In the genomic region with DNA sequence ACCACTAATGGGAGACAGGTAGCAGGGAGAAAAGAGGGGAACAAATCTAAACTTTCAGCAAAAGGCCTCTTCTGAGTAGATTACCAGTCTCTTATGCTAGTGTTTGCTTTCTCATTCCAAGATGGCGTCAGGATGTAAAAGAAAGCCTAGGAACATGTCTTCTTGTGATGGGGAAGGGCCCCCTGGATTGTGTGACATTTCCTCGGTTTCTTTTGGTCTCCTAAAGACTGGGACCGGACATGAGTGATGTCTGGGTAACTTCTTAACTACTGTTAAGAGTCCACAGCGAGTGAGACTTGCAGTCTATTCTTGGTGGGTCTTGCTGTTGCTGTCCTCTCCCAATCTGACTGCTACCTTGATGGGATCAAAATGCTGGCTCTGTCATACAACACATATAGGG, we compare ENCODE assay signal across 9 cellular contexts.
"Had no signal": no experiment of that assay in that cellular context is flagged by ENCODE, and none has a peak within 500 bp of the region (broad histone marks: within the 10 kb centered on the region; RNA-seq: fewer than 3 reads in every experiment).

No MANE protein-coding gene starts in this region.

- H2AFZ ChIP-seq: GM23338 had no signal

- DNase-seq: H7, HFFc6, IMR-90, KBM-7 had no signal

- FAIRE-seq: HTR-8/SVneo had no signal

- H3K9me3 Mint-ChIP-seq: GM23338 had no signal

- H3K9ac ChIP-seq: KMS-11 had no signal

- H3K27ac Mint-ChIP-seq: GM23338, HFFc6 had no signal

- H3K36me3 ChIP-seq: HAP-1 had no signal

- ATAC-seq: GM23338, HCT116 had no signal

- H3K9me3 ChIP-seq: HAP-1 had no signal

- H3K4me3 Mint-ChIP-seq: GM23338, HFFc6 had no signal

- H3K4me2 ChIP-seq: GM23338, KMS-11 had no signal

- H3K27ac ChIP-seq: KMS-11 had no signal

- H3K4me3 ChIP-seq: GM23338, HAP-1 had no signal
